Comparison of ENCODE assay signal across 1 cellular context in genomic region chr17:73205326-73205980, GRCh38.
TF ChIP-seq lines count a peak whose summit lies in the region.

No MANE protein-coding gene starts in this region.

TF ChIP-seq in HepG2, 621 proteins besides CTCF, POLR2A, EP300 and RAD21 (continued from another document and continues in another):
- TF ChIP-seq TFDP1 (CRISPR knock-in tag; IDR thresholded peaks at IDR 0.05; ENCODE audit: borderline replicate concordance) (no peak), TFE3 (CRISPR knock-in tag; IDR thresholded peaks at IDR 0.05) (0 out of 2 replicates have a peak, but pooled peaks have one; percentile 20), FOXO4 (CRISPR knock-in tag; conservative IDR thresholded peaks at IDR 0.05) (no peak), ZBTB7B (CRISPR knock-in tag; IDR thresholded peaks at IDR 0.05) (peak; percentile 38; the same call in 1 of the 2 replicates), XRCC5 (optimal IDR thresholded peaks at IDR 0.05; ENCODE audit: low read length) (peak; percentile 69), ZNF792 (CRISPR knock-in tag; IDR thresholded peaks at IDR 0.05) (peak; percentile 51; the same call in 1 of the 2 replicates), ATF6 (CRISPR knock-in tag; conservative IDR thresholded peaks at IDR 0.05) (no peak), ATF4 (CRISPR knock-in tag; IDR thresholded peaks at IDR 0.05) (peak in 1 of 2 experiments; percentile 31; a peak in 1 of 4 replicates), CBX5 (CRISPR knock-in tag; IDR thresholded peaks at IDR 0.05; ENCODE audit: borderline replicate concordance) (peak; percentile 21; the same call in 1 of the 2 replicates), CCDC6 (CRISPR knock-in tag; IDR thresholded peaks at IDR 0.05) (peak; percentile 41; the same call in 1 of the 2 replicates), ZBTB38 (CRISPR knock-in tag; IDR thresholded peaks at IDR 0.05) (peak; percentile 40; the same call in 1 of the 2 replicates), SOX5 (CRISPR knock-in tag; IDR thresholded peaks at IDR 0.05; ENCODE audit: borderline replicate concordance) (peak; percentile 63), YY1 (IDR thresholded peaks at IDR 0.05; ENCODE audit: insufficient read depth, insufficient replicate concordance, low read depth, low read length) (peak; percentile 55), SIX1 (CRISPR knock-in tag; IDR thresholded peaks at IDR 0.05; ENCODE audit: borderline replicate concordance) (peak; percentile 93; the same call in 1 of the 2 replicates), TGIF2 (CRISPR knock-in tag; IDR thresholded peaks at IDR 0.05) (peak; percentile 52; the same call in 1 of the 2 replicates), ONECUT2 (CRISPR knock-in tag; IDR thresholded peaks at IDR 0.05) (no peak), SIN3A (IDR thresholded peaks at IDR 0.05; ENCODE audit: borderline replicate concordance, low read depth, low read length) (no peak), ZNF256 (CRISPR knock-in tag; conservative IDR thresholded peaks at IDR 0.05) (0 out of 2 replicates have a peak, but pooled peaks have one; percentile 33), ISL2 (CRISPR knock-in tag; IDR thresholded peaks at IDR 0.05) (peak; percentile 55; the same call in 1 of the 2 replicates), RARA (CRISPR knock-in tag; IDR thresholded peaks at IDR 0.05) (peak; percentile 69), ESRRA (CRISPR knock-in tag; IDR thresholded peaks at IDR 0.05; ENCODE audit: low read depth) (no peak), CC2D1A (CRISPR knock-in tag; IDR thresholded peaks at IDR 0.05) (0 out of 2 replicates have a peak, but pooled peaks have one; percentile 30), ZNF616 (CRISPR knock-in tag; IDR thresholded peaks at IDR 0.05; ENCODE audit: low read depth) (no peak), POLR2G (IDR thresholded peaks at IDR 0.05; ENCODE audit: low read depth, low read length) (0 out of 2 replicates have a peak, but pooled peaks have one; percentile 48), CBX2 (IDR thresholded peaks at IDR 0.05; ENCODE audit: low read depth, low read length) (no peak), CBX2 (CRISPR knock-in tag; IDR thresholded peaks at IDR 0.05; ENCODE audit: low read depth) (0 out of 2 replicates have a peak, but pooled peaks have one; percentile 36), HOMEZ (CRISPR knock-in tag; IDR thresholded peaks at IDR 0.05; ENCODE audit: low read depth) (0 out of 2 replicates have a peak, but pooled peaks have one; percentile 27), MIER3 (CRISPR knock-in tag; IDR thresholded peaks at IDR 0.05; ENCODE audit: borderline replicate concordance) (peak; percentile 33; the same call in 1 of the 2 replicates), SP1 (IDR thresholded peaks at IDR 0.05) (no peak), SP1 (CRISPR knock-in tag; IDR thresholded peaks at IDR 0.05) (no peak), FOXA1 (IDR thresholded peaks at IDR 0.05) (no peak), FOXA1 (CRISPR knock-in tag; IDR thresholded peaks at IDR 0.05) (peak; percentile 65; the same call in 1 of the 2 replicates), SOX13 (IDR thresholded peaks at IDR 0.05) (no peak), SOX13 (CRISPR knock-in tag; conservative IDR thresholded peaks at IDR 0.05 in 1 of 2, IDR thresholded peaks at IDR 0.05 in 1 of 2) (peak in 1 of 2 experiments; percentile 73; a peak in 1 of 4 replicates), SP5 (CRISPR knock-in tag; IDR thresholded peaks at IDR 0.05; ENCODE audit: borderline replicate concordance, low read depth) (peak; percentile 33; the same call in 1 of the 2 replicates), IRF9 (CRISPR knock-in tag; IDR thresholded peaks at IDR 0.05; ENCODE audit: borderline replicate concordance) (no peak), BATF2 (CRISPR knock-in tag; IDR thresholded peaks at IDR 0.05) (no peak), ZNF878 (CRISPR knock-in tag; IDR thresholded peaks at IDR 0.05) (peak; percentile 66; the same call in 1 of the 2 replicates), ASH2L (IDR thresholded peaks at IDR 0.05; ENCODE audit: insufficient read length, low read depth, low read length) (peak; percentile 28), FOXP1 (IDR thresholded peaks at IDR 0.05) (no peak), FOXP1 (CRISPR knock-in tag; IDR thresholded peaks at IDR 0.05) (no peak), RBM22 (optimal IDR thresholded peaks at IDR 0.05; ENCODE audit: low read length) (peak; percentile 25), ZNF572 (CRISPR knock-in tag; IDR thresholded peaks at IDR 0.05) (no peak), ZBTB33 (CRISPR knock-in tag; IDR thresholded peaks at IDR 0.05) (peak; percentile 92), ATF7-NPFF (CRISPR knock-in tag; IDR thresholded peaks at IDR 0.05; ENCODE audit: low read depth) (peak; percentile 27; the same call in 1 of the 2 replicates), ATF3 (CRISPR knock-in tag; IDR thresholded peaks at IDR 0.05) (no peak), TAF1 (CRISPR knock-in tag; IDR thresholded peaks at IDR 0.05) (0 out of 2 replicates have a peak, but pooled peaks have one; percentile 20), IRF2 (CRISPR knock-in tag; IDR thresholded peaks at IDR 0.05) (0 out of 2 replicates have a peak, but pooled peaks have one; percentile 22), KLF13 (CRISPR knock-in tag; IDR thresholded peaks at IDR 0.05) (no peak), ARID5B (CRISPR knock-in tag; IDR thresholded peaks at IDR 0.05) (peak; percentile 73)
